7 cellular contexts compared by ENCODE assay signal in genomic region chr17:48578616-48579560, GRCh38.
DNase-seq lines count a peak whose midpoint lies in the region; ATAC-seq, FAIRE-seq and TF ChIP-seq lines count a peak whose summit lies in the region.

No MANE protein-coding gene starts in this region.

- peak; percentile 21 for ATAC-seq in HG03175 (IDR thresholded peaks at IDR 0.05; ENCODE audit: unreplicated experiment)

- DNase-seq in astrocyte of the cerebellum (ENCODE audit: low read depth), result no peak
- DNase-seq in urothelium cell line (ENCODE audit: low spot score), result no peak
- DNase-seq in NCI-H1930 (lab: John Stamatoyannopoulos, UW), result no peak
- no peak for DNase-seq in NCI-H187 treated with DMSO at 0.1 percent for 48 hours (lab: John Stamatoyannopoulos, UW)

- no peak for TF ChIP-seq CTCF in astrocyte of the cerebellum (IDR thresholded peaks at IDR 0.05; ENCODE audit: low read depth, low read length, missing control alignments)

- in situ Hi-C loops in GM18951 (cut with MboI; ENCODE audit: low sequenced_read_pairs, unreplicated experiment), result no loop called here
- in situ Hi-C loops in astrocyte of the cerebellum (cut with HindIII; ENCODE audit: low sequenced_read_pairs), result no loop called here

- peak overlapping the region; percentile 82 for H3K4me3 ChIP-seq in astrocyte of the cerebellum (ENCODE audit: low read depth, low read length)
- peak overlapping the region; percentile 4 for H3K4me3 ChIP-seq in mucosa of stomach (ENCODE audit: low read length)

- H3K27me3 ChIP-seq in mucosa of stomach (ENCODE audit: control insufficient read depth, insufficient read depth, low read length), result peaks cover 89% of the 10 kb centered on the region

- H3K36me3 ChIP-seq in mucosa of stomach (ENCODE audit: control insufficient read depth, insufficient read depth, low read length), result no peaks in the 10 kb centered on the region

- FAIRE-seq in urothelium cell line (lab: Jason Lieb, UNC), result no peak

- H3K4me1 ChIP-seq in mucosa of stomach (ENCODE audit: control insufficient read depth, insufficient read depth, low read length), result peaks cover 8% of the 10 kb centered on the region

- TF ChIP-seq POLR2A in GM18951 (IDR thresholded peaks at IDR 0.05; ENCODE audit: extremely low read depth, insufficient read depth, insufficient read length), result peak; percentile 71

- peak overlapping the region; percentile 62 for H3K9ac ChIP-seq in mucosa of stomach (ENCODE audit: low read length)

- H3K9me3 ChIP-seq in mucosa of stomach (ENCODE audit: control insufficient read depth, low read length), result no peaks in the 10 kb centered on the region
